ENCODE assay signal across 26 cellular contexts in the genomic region with DNA sequence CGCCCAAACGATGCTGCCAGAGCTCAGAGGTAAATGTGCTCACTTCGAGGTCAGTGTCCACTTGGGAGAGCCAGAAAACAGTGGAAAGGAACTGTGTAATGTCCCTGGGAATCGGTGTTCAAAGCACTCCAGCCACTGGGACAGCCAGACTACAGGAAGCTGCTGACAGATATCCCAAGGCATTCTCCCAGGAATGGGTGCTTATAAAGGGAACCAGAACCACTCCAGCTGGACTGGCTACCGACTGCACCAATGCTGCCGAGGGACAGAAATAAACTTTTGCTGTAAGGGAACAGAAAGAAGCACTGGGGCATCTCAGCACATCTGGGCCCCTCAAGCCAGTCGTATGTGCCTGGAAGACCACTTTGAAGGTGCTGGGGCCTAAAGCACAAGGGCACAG.
A peak's percentile ranks its signal among the peaks of the same experiment; 100 is the strongest.
DNase-seq lines count a peak whose midpoint lies in the region; ATAC-seq and TF ChIP-seq lines count a peak whose summit lies in the region.
"Had no signal": no experiment of that assay in that cellular context is flagged by ENCODE, and none has a peak within 500 bp of the region (broad histone marks: within the 10 kb centered on the region; RNA-seq: fewer than 3 reads in every experiment).

No MANE protein-coding gene starts in this region.

- BruUV-seq in PC-3 (replicated peaks; lab: Mats Ljungman, UMichigan) = no TSS peak

- TF ChIP-seq POLR2A in heart left ventricle (IDR thresholded peaks at IDR 0.05) = no peak

- H3K9me3 Mint-ChIP-seq in activated CD8-positive, alpha-beta T cell treated with anti-CD3 and anti-CD28 coated beads for 36 hours = no peaks in the 10 kb centered on the region
- no peaks in the 10 kb centered on the region for H3K9me3 Mint-ChIP-seq in activated CD8-positive, alpha-beta T cell treated with anti-CD3 and anti-CD28 coated beads, Interleukin-2, amount 10 ng/mL, durations not matched to agents 7 days and 5 days (ENCODE audit: insufficient read depth)
- H3K9me3 Mint-ChIP-seq: activated T-cell treated with anti-CD3 and anti-CD28 coated beads, Interleukin-2, amount 50 U/mL, for 4 hours; endodermal cell; natural killer cell; stimulated activated naive CD8-positive, alpha-beta T cell treated with anti-CD3 and anti-CD28 coated beads, Interleukin-15, Interleukin-2, amounts not matched to agents 100 ng/mL and 50 ng/mL, for 24 hours had no signal

- no peak overlapping the region for H2AFZ ChIP-seq in PC-3 (ENCODE audit: low read length)
- H2AFZ ChIP-seq: PC-9 had no signal

- peak overlapping the region in 3 of 12 donors; percentile 2 to 55 (median 45) for H3K27ac ChIP-seq in heart left ventricle
- H3K27ac ChIP-seq in PC-3 (ENCODE audit: low read length) = no peak overlapping the region
- H3K27ac ChIP-seq: PC-9, tibial nerve had no signal

- CTCF ChIA-PET in PC-3 (lab: Charles Lee) = no interaction called here
- CTCF ChIA-PET in activated CD8-positive, alpha-beta T cell treated with anti-CD3 and anti-CD28 coated beads for 36 hours (lab: Charles Lee) = no interaction called here
- CTCF ChIA-PET in activated CD8-positive, alpha-beta T cell treated with anti-CD3 and anti-CD28 coated beads, Interleukin-2, amount 10 ng/mL, durations not matched to agents 7 days and 5 days (lab: Charles Lee) = interaction anchor here (0.9 to 4.5 kb wide), 4 partner anchors 9 to 125 kb away, joined by 3 to 23 read pairs (median 4); no protein-coding TSS in a partner anchor

- 45 to 50% (median 47%) methylated on average over 7 of the region's 7 CpGs for WGBS in heart left ventricle, 4 donors

- H3K4me1 ChIP-seq in heart left ventricle (peaks cover 0 to 31% (median 19%) of the 10 kb centered on the region in 12 donors), PC-3 (ENCODE audit: insufficient read depth, low read length) (peaks cover 14% of the 10 kb centered on the region)

- H3K27ac Mint-ChIP-seq in activated CD8-positive, alpha-beta T cell treated with anti-CD3 and anti-CD28 coated beads for 36 hours = no peak overlapping the region
- no peak overlapping the region for H3K27ac Mint-ChIP-seq in activated CD8-positive, alpha-beta T cell treated with anti-CD3 and anti-CD28 coated beads, Interleukin-2, amount 10 ng/mL, durations not matched to agents 7 days and 5 days
- H3K27ac Mint-ChIP-seq: endodermal cell had no signal

- H3F3A ChIP-seq in PC-3 (ENCODE audit: low read length, unreplicated experiment) = no peaks in the 10 kb centered on the region

- H3K27me3 Mint-ChIP-seq in activated CD8-positive, alpha-beta T cell treated with anti-CD3 and anti-CD28 coated beads for 36 hours = no peaks in the 10 kb centered on the region
- no peaks in the 10 kb centered on the region for H3K27me3 Mint-ChIP-seq in activated CD8-positive, alpha-beta T cell treated with anti-CD3 and anti-CD28 coated beads, Interleukin-2, amount 10 ng/mL, durations not matched to agents 7 days and 5 days (ENCODE audit: low read depth)

- H3K9me2 ChIP-seq in PC-3 (replicated peaks; ENCODE audit: low read length) = no peaks in the 10 kb centered on the region

- H3K36me3 Mint-ChIP-seq in activated CD8-positive, alpha-beta T cell treated with anti-CD3 and anti-CD28 coated beads for 36 hours (ENCODE audit: low read depth) = no peaks in the 10 kb centered on the region
- H3K36me3 Mint-ChIP-seq in activated CD8-positive, alpha-beta T cell treated with anti-CD3 and anti-CD28 coated beads, Interleukin-2, amount 10 ng/mL, durations not matched to agents 7 days and 5 days (ENCODE audit: low read depth) = no peaks in the 10 kb centered on the region
- H3K36me3 Mint-ChIP-seq: natural killer cell had no signal

- H3K36me3 ChIP-seq in heart left ventricle = no peaks in the 10 kb centered on the region
- H3K36me3 ChIP-seq in PC-3 (ENCODE audit: low read depth, low read length) = no peaks in the 10 kb centered on the region
- H3K36me3 ChIP-seq: esophagus muscularis mucosa, gastroesophageal sphincter, tibial nerve had no signal

- intact Hi-C loops in Right ventricle myocardium inferior (cut with DNase I) = no loop called here
- intact Hi-C loops in cardiac septum (cut with DNase I) = no loop called here
- intact Hi-C loops in heart left ventricle (cut with DNase I) = loop anchor here in 3 of 10 donors (5.0 to 10.0 kb wide), 2 partner anchors 75 to 78 kb away; a partner anchor contains a TSS
- intact Hi-C loops in PC-3 (cut with micrococcal nuclease) = no loop called here
- intact Hi-C loops in activated CD8-positive, alpha-beta T cell treated with anti-CD3 and anti-CD28 coated beads for 36 hours (cut with micrococcal nuclease) = no loop called here

- ATAC-seq in Right ventricle myocardium inferior (peak; percentile 78), heart left ventricle (peak; percentile 79 to 89 (median 84)), PC-3 (no peak)
- no peak for ATAC-seq in activated CD8-positive, alpha-beta T cell treated with anti-CD3 and anti-CD28 coated beads for 36 hours
- ATAC-seq in activated CD8-positive, alpha-beta T cell treated with anti-CD3 and anti-CD28 coated beads, Interleukin-2, amount 10 ng/mL, durations not matched to agents 7 days and 5 days = no peak
- ATAC-seq: gastroesophageal sphincter, natural killer cell had no signal

- no peak for TF ChIP-seq CTCF in heart left ventricle (IDR thresholded peaks at IDR 0.05)
- TF ChIP-seq CTCF in PC-3 (conservative IDR thresholded peaks at IDR 0.05; ENCODE audit: low read depth, low read length) = no peak
- TF ChIP-seq CTCF in activated CD8-positive, alpha-beta T cell treated with anti-CD3 and anti-CD28 coated beads for 36 hours (IDR thresholded peaks at IDR 0.05) = no peak

- H3K4me1 Mint-ChIP-seq in activated CD8-positive, alpha-beta T cell treated with anti-CD3 and anti-CD28 coated beads for 36 hours (ENCODE audit: low read depth) = peaks cover 36% of the 10 kb centered on the region
- peaks cover 12% of the 10 kb centered on the region for H3K4me1 Mint-ChIP-seq in activated CD8-positive, alpha-beta T cell treated with anti-CD3 and anti-CD28 coated beads, Interleukin-2, amount 10 ng/mL, durations not matched to agents 7 days and 5 days (ENCODE audit: low read depth)

- no peak for DNase-seq in Right ventricle myocardium inferior (ENCODE audit: missing footprints)
- no peak for DNase-seq in cardiac septum (ENCODE audit: low spot score)
- peak in 2 of 5 donors; percentile 26 to 53 for DNase-seq in heart left ventricle
- peak; percentile 50 for DNase-seq in myocyte (ENCODE audit: low read depth)
- DNase-seq in PC-3 = no peak
- DNase-seq in activated CD8-positive, alpha-beta memory T cell treated with anti-CD3 and anti-CD28 coated beads, Interleukin-2, amount 50 U/mL, for 48 hours = no peak
- DNase-seq in activated CD8-positive, alpha-beta T cell treated with anti-CD3 and anti-CD28 coated beads for 36 hours = no peak
- DNase-seq in activated CD8-positive, alpha-beta T cell treated with anti-CD3 and anti-CD28 coated beads, Interleukin-2, amount 10 ng/mL, durations not matched to agents 7 days and 5 days = no peak
- DNase-seq: 8988T; activated CD4-positive, CD25-positive, alpha-beta regulatory T cell treated with anti-CD3 and anti-CD28 coated beads, Interleukin-2, amount 50 U/mL, for 72 hours; activated CD8-positive, alpha-beta memory T cell treated with anti-CD3 and anti-CD28 coated beads for 24 hours; activated naive CD4-positive, alpha-beta T cell treated with Interleukin-2 at 50 U/mL for 16 hours; activated T-cell treated with anti-CD3 and anti-CD28 coated beads, Interleukin-2, amount 50 U/mL, for 4 hours; KBM-7; natural killer cell; NCI-H1436; NCI-H446; NCI-H82; PC-9; SIG-M5; stimulated activated CD4-positive, alpha-beta T cell treated with anti-CD3 and anti-CD28 coated beads, Interleukin-4, amount 100 ng/mL, for 4 hours had no signal

- no peaks in the 10 kb centered on the region for H3K79me2 ChIP-seq in PC-3 (ENCODE audit: low read length)

- H3K4me3 ChIP-seq in heart left ventricle (no peak overlapping the region), PC-3 (ENCODE audit: low read length) (no peak overlapping the region)
- H3K4me3 ChIP-seq: esophagus muscularis mucosa, gastroesophageal sphincter, PC-9, tibial nerve had no signal

- H3K4me3 Mint-ChIP-seq in activated CD8-positive, alpha-beta T cell treated with anti-CD3 and anti-CD28 coated beads for 36 hours = no peak overlapping the region
- no peak overlapping the region for H3K4me3 Mint-ChIP-seq in activated CD8-positive, alpha-beta T cell treated with anti-CD3 and anti-CD28 coated beads, Interleukin-2, amount 10 ng/mL, durations not matched to agents 7 days and 5 days
- H3K4me3 Mint-ChIP-seq: activated T-cell treated with anti-CD3 and anti-CD28 coated beads, Interleukin-2, amount 50 U/mL, for 4 hours; endodermal cell; natural killer cell had no signal

- no peak overlapping the region for H3K4me2 ChIP-seq in PC-3 (ENCODE audit: low read length)
- H3K4me2 ChIP-seq: PC-9 had no signal

- H3K9me3 ChIP-seq in heart left ventricle = no peaks in the 10 kb centered on the region
- H3K9me3 ChIP-seq in PC-3 (ENCODE audit: low read length) = no peaks in the 10 kb centered on the region
- H3K9me3 ChIP-seq: esophagus muscularis mucosa, gastroesophageal sphincter, tibial nerve had no signal

- no peak overlapping the region for H3K9ac ChIP-seq in PC-3 (ENCODE audit: low read length)

- H3K27me3 ChIP-seq in heart left ventricle (no peaks in the 10 kb centered on the region), PC-3 (ENCODE audit: low read length) (no peaks in the 10 kb centered on the region)
- H3K27me3 ChIP-seq: esophagus muscularis mucosa, gastroesophageal sphincter, tibial nerve had no signal

- POLR2A ChIA-PET in PC-3 (lab: Charles Lee; ENCODE audit: unreplicated experiment) = no interaction called here
- POLR2A ChIA-PET in activated CD8-positive, alpha-beta T cell treated with anti-CD3 and anti-CD28 coated beads for 36 hours (lab: Charles Lee) = interaction anchor here (1.4 kb wide), 1 partner anchor 13 kb away, joined by 4 read pairs; no protein-coding TSS in a partner anchor
- POLR2A ChIA-PET in activated CD8-positive, alpha-beta T cell treated with anti-CD3 and anti-CD28 coated beads, Interleukin-2, amount 10 ng/mL, durations not matched to agents 7 days and 5 days (lab: Charles Lee) = no interaction called here

- H4K20me1 ChIP-seq in PC-3 (ENCODE audit: low read length) = no peaks in the 10 kb centered on the region

Comparison
In these comparisons a context has a peak if more than half of its experiments do, and no peak if none do; other contexts are left out.
1. ATAC-seq: peak in Right ventricle myocardium inferior (single experiment) and heart left ventricle (4 of 4); none in PC-3 (single experiment), activated CD8-positive, alpha-beta T cell treated with anti-CD3 and anti-CD28 coated beads for 36 hours (single experiment) and activated CD8-positive, alpha-beta T cell treated with anti-CD3 and anti-CD28 coated beads, Interleukin-2, amount 10 ng/mL, durations not matched to agents 7 days and 5 days (single experiment).